ENCODE assay signal across 3 cellular contexts in genomic region chr4:15569746-15570145, GRCh38.
"Had no signal": no experiment of that assay in that cellular context is flagged by ENCODE, and none has a peak within 500 bp of the region (broad histone marks: within the 10 kb centered on the region; RNA-seq: fewer than 3 reads in every experiment).

No MANE protein-coding gene starts in this region.

- ATAC-seq: GM12878 had no signal

- H3K4me3 ChIP-seq: GM12878 had no signal

- DNase-seq: GDM1, GF-D8 had no signal
